ENCODE assay signal across 1 cellular context in the genomic region with DNA sequence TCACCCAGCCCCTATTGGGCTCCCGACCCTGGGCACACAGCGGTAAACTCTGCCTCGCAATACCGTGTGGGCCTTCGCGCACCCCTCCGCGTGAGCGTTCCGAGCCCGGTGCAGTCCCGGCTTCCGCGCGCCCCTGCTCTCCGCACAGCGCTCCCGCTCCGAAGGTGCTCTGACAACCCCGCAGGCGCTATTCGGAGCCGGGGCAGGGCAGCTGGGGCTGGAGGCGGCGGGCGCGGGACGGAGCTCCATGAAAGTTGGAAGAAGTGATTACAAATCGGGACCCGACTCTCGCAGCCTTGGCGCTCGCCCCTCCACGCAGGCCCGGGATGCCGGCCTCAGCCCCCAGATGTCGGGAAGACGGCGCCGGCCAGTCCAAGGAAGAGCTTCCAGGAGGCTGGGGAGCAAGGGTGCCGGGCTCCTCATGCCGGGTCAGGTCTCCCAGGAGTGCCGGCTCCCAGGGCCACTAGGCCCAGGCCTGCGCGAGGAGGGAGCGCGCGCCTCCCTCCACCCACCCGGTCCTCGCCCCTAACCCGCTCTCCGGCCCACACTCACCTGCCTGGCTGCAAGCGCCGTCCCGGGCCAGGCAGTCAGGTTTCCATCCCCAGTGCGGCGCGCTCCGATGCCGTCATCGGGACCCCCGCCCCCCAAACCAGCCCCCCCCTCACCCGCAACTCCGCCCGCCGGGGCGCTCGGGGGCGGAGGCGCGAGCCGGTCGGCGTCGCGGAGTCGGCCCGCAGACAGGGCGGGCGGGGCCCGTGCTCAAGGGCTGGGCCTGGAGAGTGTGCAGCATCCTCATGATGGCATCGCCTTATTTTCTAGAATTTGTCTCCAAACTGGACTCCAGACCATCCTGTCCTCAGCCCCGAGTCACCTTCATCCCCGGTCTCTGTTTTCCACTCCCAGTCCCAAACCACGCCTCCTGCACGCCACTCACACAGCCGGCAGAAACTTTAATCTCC.
TF ChIP-seq lines count a peak whose summit lies in the region.

A gene with protein sequence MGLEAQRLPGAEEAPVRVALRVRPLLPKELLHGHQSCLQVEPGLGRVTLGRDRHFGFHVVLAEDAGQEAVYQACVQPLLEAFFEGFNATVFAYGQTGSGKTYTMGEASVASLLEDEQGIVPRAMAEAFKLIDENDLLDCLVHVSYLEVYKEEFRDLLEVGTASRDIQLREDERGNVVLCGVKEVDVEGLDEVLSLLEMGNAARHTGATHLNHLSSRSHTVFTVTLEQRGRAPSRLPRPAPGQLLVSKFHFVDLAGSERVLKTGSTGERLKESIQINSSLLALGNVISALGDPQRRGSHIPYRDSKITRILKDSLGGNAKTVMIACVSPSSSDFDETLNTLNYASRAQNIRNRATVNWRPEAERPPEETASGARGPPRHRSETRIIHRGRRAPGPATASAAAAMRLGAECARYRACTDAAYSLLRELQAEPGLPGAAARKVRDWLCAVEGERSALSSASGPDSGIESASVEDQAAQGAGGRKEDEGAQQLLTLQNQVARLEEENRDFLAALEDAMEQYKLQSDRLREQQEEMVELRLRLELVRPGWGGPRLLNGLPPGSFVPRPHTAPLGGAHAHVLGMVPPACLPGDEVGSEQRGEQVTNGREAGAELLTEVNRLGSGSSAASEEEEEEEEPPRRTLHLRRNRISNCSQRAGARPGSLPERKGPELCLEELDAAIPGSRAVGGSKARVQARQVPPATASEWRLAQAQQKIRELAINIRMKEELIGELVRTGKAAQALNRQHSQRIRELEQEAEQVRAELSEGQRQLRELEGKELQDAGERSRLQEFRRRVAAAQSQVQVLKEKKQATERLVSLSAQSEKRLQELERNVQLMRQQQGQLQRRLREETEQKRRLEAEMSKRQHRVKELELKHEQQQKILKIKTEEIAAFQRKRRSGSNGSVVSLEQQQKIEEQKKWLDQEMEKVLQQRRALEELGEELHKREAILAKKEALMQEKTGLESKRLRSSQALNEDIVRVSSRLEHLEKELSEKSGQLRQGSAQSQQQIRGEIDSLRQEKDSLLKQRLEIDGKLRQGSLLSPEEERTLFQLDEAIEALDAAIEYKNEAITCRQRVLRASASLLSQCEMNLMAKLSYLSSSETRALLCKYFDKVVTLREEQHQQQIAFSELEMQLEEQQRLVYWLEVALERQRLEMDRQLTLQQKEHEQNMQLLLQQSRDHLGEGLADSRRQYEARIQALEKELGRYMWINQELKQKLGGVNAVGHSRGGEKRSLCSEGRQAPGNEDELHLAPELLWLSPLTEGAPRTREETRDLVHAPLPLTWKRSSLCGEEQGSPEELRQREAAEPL (N-terminal part only) (minus strand): TSS at position 621 of the 959 bp plus-strand sequence. CDS start 2,537 bp downstream, outside the sequence.

TF ChIP-seq in HepG2, 621 proteins besides CTCF, POLR2A, EP300 and RAD21 (continued from another document and continues in another):
- TF ChIP-seq, protein P1, sequence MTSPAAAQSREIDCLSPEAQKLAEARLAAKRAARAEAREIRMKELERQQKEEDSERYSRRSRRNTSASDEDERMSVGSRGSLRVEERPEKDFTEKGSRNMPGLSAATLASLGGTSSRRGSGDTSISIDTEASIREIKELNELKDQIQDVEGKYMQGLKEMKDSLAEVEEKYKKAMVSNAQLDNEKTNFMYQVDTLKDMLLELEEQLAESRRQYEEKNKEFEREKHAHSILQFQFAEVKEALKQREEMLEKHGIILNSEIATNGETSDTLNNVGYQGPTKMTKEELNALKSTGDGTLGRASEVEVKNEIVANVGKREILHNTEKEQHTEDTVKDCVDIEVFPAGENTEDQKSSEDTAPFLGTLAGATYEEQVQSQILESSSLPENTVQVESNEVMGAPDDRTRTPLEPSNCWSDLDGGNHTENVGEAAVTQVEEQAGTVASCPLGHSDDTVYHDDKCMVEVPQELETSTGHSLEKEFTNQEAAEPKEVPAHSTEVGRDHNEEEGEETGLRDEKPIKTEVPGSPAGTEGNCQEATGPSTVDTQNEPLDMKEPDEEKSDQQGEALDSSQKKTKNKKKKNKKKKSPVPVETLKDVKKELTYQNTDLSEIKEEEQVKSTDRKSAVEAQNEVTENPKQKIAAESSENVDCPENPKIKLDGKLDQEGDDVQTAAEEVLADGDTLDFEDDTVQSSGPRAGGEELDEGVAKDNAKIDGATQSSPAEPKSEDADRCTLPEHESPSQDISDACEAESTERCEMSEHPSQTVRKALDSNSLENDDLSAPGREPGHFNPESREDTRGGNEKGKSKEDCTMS (CRISPR knock-in tag; conservative IDR thresholded peaks at IDR 0.05), result no peak
- 0 out of 2 replicates have a peak, but pooled peaks have one; percentile 21 for TF ChIP-seq ZNF33B (CRISPR knock-in tag; IDR thresholded peaks at IDR 0.05)
- TF ChIP-seq NCOA1 (CRISPR knock-in tag; IDR thresholded peaks at IDR 0.05), result no peak
- peak; percentile 71 for TF ChIP-seq ZFX (CRISPR knock-in tag; IDR thresholded peaks at IDR 0.05; ENCODE audit: low read depth)
- no peak for TF ChIP-seq CHD2 (IDR thresholded peaks at IDR 0.05; ENCODE audit: low read depth, low read length)
- 0 out of 2 replicates have a peak, but pooled peaks have one; percentile 44 for TF ChIP-seq SNAI1 (CRISPR knock-in tag; IDR thresholded peaks at IDR 0.05; ENCODE audit: borderline replicate concordance)
- TF ChIP-seq, protein P2, sequence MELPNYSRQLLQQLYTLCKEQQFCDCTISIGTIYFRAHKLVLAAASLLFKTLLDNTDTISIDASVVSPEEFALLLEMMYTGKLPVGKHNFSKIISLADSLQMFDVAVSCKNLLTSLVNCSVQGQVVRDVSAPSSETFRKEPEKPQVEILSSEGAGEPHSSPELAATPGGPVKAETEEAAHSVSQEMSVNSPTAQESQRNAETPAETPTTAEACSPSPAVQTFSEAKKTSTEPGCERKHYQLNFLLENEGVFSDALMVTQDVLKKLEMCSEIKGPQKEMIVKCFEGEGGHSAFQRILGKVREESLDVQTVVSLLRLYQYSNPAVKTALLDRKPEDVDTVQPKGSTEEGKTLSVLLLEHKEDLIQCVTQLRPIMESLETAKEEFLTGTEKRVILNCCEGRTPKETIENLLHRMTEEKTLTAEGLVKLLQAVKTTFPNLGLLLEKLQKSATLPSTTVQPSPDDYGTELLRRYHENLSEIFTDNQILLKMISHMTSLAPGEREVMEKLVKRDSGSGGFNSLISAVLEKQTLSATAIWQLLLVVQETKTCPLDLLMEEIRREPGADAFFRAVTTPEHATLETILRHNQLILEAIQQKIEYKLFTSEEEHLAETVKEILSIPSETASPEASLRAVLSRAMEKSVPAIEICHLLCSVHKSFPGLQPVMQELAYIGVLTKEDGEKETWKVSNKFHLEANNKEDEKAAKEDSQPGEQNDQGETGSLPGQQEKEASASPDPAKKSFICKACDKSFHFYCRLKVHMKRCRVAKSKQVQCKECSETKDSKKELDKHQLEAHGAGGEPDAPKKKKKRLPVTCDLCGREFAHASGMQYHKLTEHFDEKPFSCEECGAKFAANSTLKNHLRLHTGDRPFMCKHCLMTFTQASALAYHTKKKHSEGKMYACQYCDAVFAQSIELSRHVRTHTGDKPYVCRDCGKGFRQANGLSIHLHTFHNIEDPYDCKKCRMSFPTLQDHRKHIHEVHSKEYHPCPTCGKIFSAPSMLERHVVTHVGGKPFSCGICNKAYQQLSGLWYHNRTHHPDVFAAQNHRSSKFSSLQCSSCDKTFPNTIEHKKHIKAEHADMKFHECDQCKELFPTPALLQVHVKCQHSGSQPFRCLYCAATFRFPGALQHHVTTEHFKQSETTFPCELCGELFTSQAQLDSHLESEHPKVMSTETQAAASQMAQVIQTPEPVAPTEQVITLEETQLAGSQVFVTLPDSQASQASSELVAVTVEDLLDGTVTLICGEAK (IDR thresholded peaks at IDR 0.05), result no peak
- TF ChIP-seq, protein P2 (CRISPR knock-in tag; IDR thresholded peaks at IDR 0.05), result peak; percentile 46; the same call in 1 of the 2 replicates
- no peak for TF ChIP-seq ZNF383 (CRISPR knock-in tag; IDR thresholded peaks at IDR 0.05; ENCODE audit: borderline replicate concordance)
- TF ChIP-seq ZMYM3 (CRISPR knock-in tag; IDR thresholded peaks at IDR 0.05), result 0 out of 2 replicates have a peak, but pooled peaks have one; percentile 4
- TF ChIP-seq, protein P3, sequence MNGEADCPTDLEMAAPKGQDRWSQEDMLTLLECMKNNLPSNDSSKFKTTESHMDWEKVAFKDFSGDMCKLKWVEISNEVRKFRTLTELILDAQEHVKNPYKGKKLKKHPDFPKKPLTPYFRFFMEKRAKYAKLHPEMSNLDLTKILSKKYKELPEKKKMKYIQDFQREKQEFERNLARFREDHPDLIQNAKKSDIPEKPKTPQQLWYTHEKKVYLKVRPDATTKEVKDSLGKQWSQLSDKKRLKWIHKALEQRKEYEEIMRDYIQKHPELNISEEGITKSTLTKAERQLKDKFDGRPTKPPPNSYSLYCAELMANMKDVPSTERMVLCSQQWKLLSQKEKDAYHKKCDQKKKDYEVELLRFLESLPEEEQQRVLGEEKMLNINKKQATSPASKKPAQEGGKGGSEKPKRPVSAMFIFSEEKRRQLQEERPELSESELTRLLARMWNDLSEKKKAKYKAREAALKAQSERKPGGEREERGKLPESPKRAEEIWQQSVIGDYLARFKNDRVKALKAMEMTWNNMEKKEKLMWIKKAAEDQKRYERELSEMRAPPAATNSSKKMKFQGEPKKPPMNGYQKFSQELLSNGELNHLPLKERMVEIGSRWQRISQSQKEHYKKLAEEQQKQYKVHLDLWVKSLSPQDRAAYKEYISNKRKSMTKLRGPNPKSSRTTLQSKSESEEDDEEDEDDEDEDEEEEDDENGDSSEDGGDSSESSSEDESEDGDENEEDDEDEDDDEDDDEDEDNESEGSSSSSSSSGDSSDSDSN (CRISPR knock-in tag; IDR thresholded peaks at IDR 0.05), result peak; percentile 67; the same call in 1 of the 2 replicates
- no peak for TF ChIP-seq NFRKB (IDR thresholded peaks at IDR 0.05)
- 0 out of 2 replicates have a peak, but pooled peaks have one; percentile 30 for TF ChIP-seq SPEN (CRISPR knock-in tag; IDR thresholded peaks at IDR 0.05; ENCODE audit: low read depth)
- TF ChIP-seq, protein P4, sequence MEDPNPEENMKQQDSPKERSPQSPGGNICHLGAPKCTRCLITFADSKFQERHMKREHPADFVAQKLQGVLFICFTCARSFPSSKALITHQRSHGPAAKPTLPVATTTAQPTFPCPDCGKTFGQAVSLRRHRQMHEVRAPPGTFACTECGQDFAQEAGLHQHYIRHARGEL (CRISPR knock-in tag; IDR thresholded peaks at IDR 0.05), result 0 out of 2 replicates have a peak, but pooled peaks have one; percentile 55
- TF ChIP-seq MAZ (IDR thresholded peaks at IDR 0.05; ENCODE audit: borderline replicate concordance, low read depth, low read length), result no peak
- TF ChIP-seq MAZ (CRISPR knock-in tag; IDR thresholded peaks at IDR 0.05; ENCODE audit: low read depth), result peak; percentile 51; the same call in 1 of the 2 replicates
- TF ChIP-seq ZNF607 (CRISPR knock-in tag; IDR thresholded peaks at IDR 0.05; ENCODE audit: borderline replicate concordance), result no peak; the same call in 1 of the 2 replicates
- 0 out of 2 replicates have a peak, but pooled peaks have one; percentile 34 for TF ChIP-seq EED (CRISPR knock-in tag; IDR thresholded peaks at IDR 0.05)
- 0 out of 2 replicates have a peak, but pooled peaks have one; percentile 46 for TF ChIP-seq TBX2 (CRISPR knock-in tag; IDR thresholded peaks at IDR 0.05; ENCODE audit: borderline replicate concordance)
- TF ChIP-seq, protein P5, sequence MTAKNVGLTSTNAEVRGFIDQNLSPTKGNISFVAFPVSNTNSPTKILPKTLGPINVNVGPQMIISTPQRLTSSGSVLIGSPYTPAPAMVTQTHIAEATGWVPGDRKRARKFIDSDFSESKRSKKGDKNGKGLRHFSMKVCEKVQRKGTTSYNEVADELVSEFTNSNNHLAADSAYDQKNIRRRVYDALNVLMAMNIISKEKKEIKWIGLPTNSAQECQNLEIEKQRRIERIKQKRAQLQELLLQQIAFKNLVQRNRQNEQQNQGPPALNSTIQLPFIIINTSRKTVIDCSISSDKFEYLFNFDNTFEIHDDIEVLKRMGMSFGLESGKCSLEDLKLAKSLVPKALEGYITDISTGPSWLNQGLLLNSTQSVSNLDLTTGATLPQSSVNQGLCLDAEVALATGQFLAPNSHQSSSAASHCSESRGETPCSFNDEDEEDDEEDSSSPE (CRISPR knock-in tag; IDR thresholded peaks at IDR 0.05), result no peak; the same call in none of the 2 replicates
- peak; percentile 41; the same call in 1 of the 2 replicates for TF ChIP-seq CREB1 (IDR thresholded peaks at IDR 0.05)
- TF ChIP-seq CREB1 (CRISPR knock-in tag; IDR thresholded peaks at IDR 0.05), result no peak
- TF ChIP-seq ZNF747 (CRISPR knock-in tag; IDR thresholded peaks at IDR 0.05; ENCODE audit: borderline replicate concordance), result 0 out of 2 replicates have a peak, but pooled peaks have one; percentile 33
- 0 out of 2 replicates have a peak, but pooled peaks have one; percentile 21 for TF ChIP-seq REPIN1 (CRISPR knock-in tag; IDR thresholded peaks at IDR 0.05; ENCODE audit: borderline replicate concordance, low read depth)
- TF ChIP-seq KDM5B (CRISPR knock-in tag; IDR thresholded peaks at IDR 0.05; ENCODE audit: borderline replicate concordance), result peak; percentile 41; the same call in 1 of the 2 replicates
- TF ChIP-seq, protein P6, sequence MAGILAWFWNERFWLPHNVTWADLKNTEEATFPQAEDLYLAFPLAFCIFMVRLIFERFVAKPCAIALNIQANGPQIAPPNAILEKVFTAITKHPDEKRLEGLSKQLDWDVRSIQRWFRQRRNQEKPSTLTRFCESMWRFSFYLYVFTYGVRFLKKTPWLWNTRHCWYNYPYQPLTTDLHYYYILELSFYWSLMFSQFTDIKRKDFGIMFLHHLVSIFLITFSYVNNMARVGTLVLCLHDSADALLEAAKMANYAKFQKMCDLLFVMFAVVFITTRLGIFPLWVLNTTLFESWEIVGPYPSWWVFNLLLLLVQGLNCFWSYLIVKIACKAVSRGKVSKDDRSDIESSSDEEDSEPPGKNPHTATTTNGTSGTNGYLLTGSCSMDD (CRISPR knock-in tag; IDR thresholded peaks at IDR 0.05), result 0 out of 2 replicates have a peak, but pooled peaks have one; percentile 14
- no peak for TF ChIP-seq ZNF775 (CRISPR knock-in tag; IDR thresholded peaks at IDR 0.05; ENCODE audit: borderline replicate concordance)
- peak; percentile 57; the same call in 1 of the 2 replicates for TF ChIP-seq ZNF605 (CRISPR knock-in tag; IDR thresholded peaks at IDR 0.05)
